In genomic region chr5:26691486-26691885, GRCh38 we compare ENCODE assay signal across 22 cellular contexts.
"Had no signal": no experiment of that assay in that cellular context is flagged by ENCODE, and none has a peak within 500 bp of the region (broad histone marks: within the 10 kb centered on the region; RNA-seq: fewer than 3 reads in every experiment).

No MANE protein-coding gene starts in this region.

- H3K27ac Mint-ChIP-seq: activated CD8-positive, alpha-beta T cell treated with anti-CD3 and anti-CD28 coated beads, Interleukin-2, amount 10 ng/mL, durations not matched to agents 7 days and 5 days; activated naive CD4-positive, alpha-beta T cell treated with anti-CD3 and anti-CD28 coated beads for 36 hours; activated naive CD8-positive, alpha-beta T cell; T-helper 1 cell treated with Interleukin-12 subunit alpha and Interleukin-12 subunit beta and Interleukin-4 antibody, amounts not matched to agents 30 μg/mL and 1 μg/mL, for 36 hours; WTC11 had no signal

- H3K36me3 Mint-ChIP-seq: activated naive CD8-positive, alpha-beta T cell; WTC11 had no signal

- H3K27me3 ChIP-seq: SJSA1 had no signal

- H3K4me3 ChIP-seq: SJSA1 had no signal

- DNase-seq: activated CD4-positive, alpha-beta T cell treated with anti-CD3 and anti-CD28 coated beads for 48 hours; activated CD4-positive, alpha-beta T cell treated with anti-CD3 and anti-CD28 coated beads, Interleukin-2, amount 50 U/mL, for 4 hours; activated CD4-positive, CD25-positive, alpha-beta regulatory T cell treated with anti-CD3 and anti-CD28 coated beads, Interleukin-2, amount 50 U/mL, for 72 hours; activated CD8-positive, alpha-beta memory T cell treated with anti-CD3 and anti-CD28 coated beads, Interleukin-2, amount 50 U/mL, for 48 hours; activated CD8-positive, alpha-beta T cell treated with anti-CD3 and anti-CD28 coated beads, Interleukin-2, amount 10 ng/mL, durations not matched to agents 7 days and 5 days; activated effector memory CD4-positive, alpha-beta T cell treated with Interleukin-2 at 50 U/mL for 16 hours; activated naive CD4-positive, alpha-beta T cell treated with anti-CD3 and anti-CD28 coated beads for 36 hours; activated T-cell treated with anti-CD3 and anti-CD28 coated beads, Interleukin-2, amount 50 U/mL, for 1 hour; NCI-H1092; NCI-H1417; NCI-H1694; NCI-H2029; NCI-H2107; NCI-H510A treated with DMSO at 0.1 percent for 48 hours; NCI-H69; PC-3; SHP77 had no signal

- H3K9me3 Mint-ChIP-seq: activated naive CD4-positive, alpha-beta T cell treated with anti-CD3 and anti-CD28 coated beads for 36 hours had no signal

- H3K4me1 ChIP-seq: SJSA1 had no signal

- H3K4me3 Mint-ChIP-seq: activated CD8-positive, alpha-beta T cell treated with anti-CD3 and anti-CD28 coated beads, Interleukin-2, amount 10 ng/mL, durations not matched to agents 7 days and 5 days; activated naive CD4-positive, alpha-beta T cell treated with anti-CD3 and anti-CD28 coated beads for 36 hours; activated naive CD8-positive, alpha-beta T cell; T-helper 1 cell treated with Interleukin-12 subunit alpha and Interleukin-12 subunit beta and Interleukin-4 antibody, amounts not matched to agents 30 μg/mL and 1 μg/mL, for 36 hours; WTC11 had no signal

- H3K36me3 ChIP-seq: SJSA1 had no signal

- H3K4me1 Mint-ChIP-seq: WTC11 had no signal

- FAIRE-seq: RCC 7860 had no signal

- H3K27ac ChIP-seq: SJSA1 had no signal

- H3K9me3 ChIP-seq: SJSA1 had no signal

- H3K27me3 Mint-ChIP-seq: activated naive CD8-positive, alpha-beta T cell had no signal
